In the genomic region with DNA sequence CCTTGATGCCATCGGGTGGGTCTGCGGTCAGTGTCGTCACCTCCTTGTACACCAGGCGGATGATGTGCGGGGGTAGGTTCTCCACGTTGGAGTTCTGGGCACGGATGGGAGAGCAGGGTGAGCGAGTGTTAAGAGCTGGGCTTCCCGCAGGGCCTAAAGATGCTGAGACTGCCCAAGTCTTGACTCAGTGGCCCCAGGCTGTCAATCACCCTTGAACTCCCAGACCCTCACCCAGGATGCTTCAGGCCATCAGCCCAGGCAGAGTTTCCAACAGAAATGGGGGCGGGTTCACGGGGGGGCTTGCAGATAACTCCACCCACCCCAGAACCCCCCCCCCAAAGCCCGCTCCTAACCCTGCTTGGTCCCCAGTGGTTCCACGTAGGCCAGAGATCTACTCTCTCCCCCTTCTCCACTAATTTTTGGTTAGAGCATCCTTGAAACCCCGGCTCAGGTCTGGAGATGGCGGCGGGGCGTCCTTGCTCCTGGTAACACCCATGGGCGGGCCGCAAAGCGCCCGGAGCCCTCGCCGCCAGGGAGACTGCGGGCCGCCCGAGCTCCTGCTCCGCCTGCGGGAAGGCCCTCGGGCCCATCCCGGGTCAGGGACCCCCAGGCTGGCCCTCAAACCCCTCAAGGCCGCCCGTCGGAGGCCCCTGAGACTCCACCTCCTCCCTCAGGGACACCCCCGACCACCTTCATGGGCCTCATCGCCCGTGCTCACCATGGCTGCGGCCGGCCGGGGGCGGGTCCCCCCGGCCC, we compare ENCODE assay signal across 8 cellular contexts. TPM values are rescaled to one million over a fixed set of nuclear protein-coding genes. Genes with fewer than 3 reads are reported as not detected.
DNase-seq lines count a peak whose midpoint lies in the region; ATAC-seq and TF ChIP-seq lines count a peak whose summit lies in the region.

No MANE protein-coding gene starts in this region.

- H3K4me3 ChIP-seq in mucosa of rectum (ENCODE audit: low read length in 2 of 2) = peak overlapping the region; percentile 60 to 86
- H3K4me3 ChIP-seq in uterus = peak overlapping the region; percentile 90 to 93

- no peaks in the 10 kb centered on the region for H3K27me3 ChIP-seq in mucosa of rectum (ENCODE audit: control insufficient read depth in 2 of 2, insufficient read depth in 2 of 2, low read length in 2 of 2)
- H3K27me3 ChIP-seq in uterus = no peaks in the 10 kb centered on the region

- peaks cover 6% of the 10 kb centered on the region for H3K27me3 Mint-ChIP-seq in T-helper 1 cell treated with Interleukin-12 subunit alpha and Interleukin-12 subunit beta and Interleukin-4 antibody, amounts not matched to agents 30 μg/mL and 1 μg/mL, for 36 hours (ENCODE audit: low read depth)
- no peaks in the 10 kb centered on the region for H3K27me3 Mint-ChIP-seq in effector memory CD8-positive, alpha-beta T cell

- H3K9ac ChIP-seq in mucosa of rectum (ENCODE audit: low read depth in 1 of 2, low read length in 2 of 2) = peak overlapping the region; percentile 75 to 81

- DNase-seq in NCI-H146 (lab: John Stamatoyannopoulos, UW) (peak; percentile 56), NCI-H146 treated with DMSO at 0.1 percent for 48 hours (lab: John Stamatoyannopoulos, UW; ENCODE audit: unreplicated experiment) (no peak), uterus (peak in 1 of 2 donors; percentile 40), ureter (ENCODE audit: low spot score) (no peak)
- peak in 1 of 3 experiments; percentile 24 for DNase-seq in effector memory CD8-positive, alpha-beta T cell

- TF ChIP-seq POLR2A in uterus (IDR thresholded peaks at IDR 0.05) = no peak

- peaks cover 34% of the 10 kb centered on the region for H3K36me3 Mint-ChIP-seq in T-helper 1 cell treated with Interleukin-12 subunit alpha and Interleukin-12 subunit beta and Interleukin-4 antibody, amounts not matched to agents 30 μg/mL and 1 μg/mL, for 36 hours (ENCODE audit: low read depth)
- H3K36me3 Mint-ChIP-seq in effector memory CD8-positive, alpha-beta T cell (ENCODE audit: insufficient read depth) = peaks cover 63% of the 10 kb centered on the region

- H3K4me1 ChIP-seq in mucosa of rectum (ENCODE audit: control insufficient read depth in 2 of 2, insufficient read depth in 2 of 2, low read length in 2 of 2) (peaks cover 13 to 14% of the 10 kb centered on the region in 2 donors), uterus (peaks cover 0 to 7% of the 10 kb centered on the region in 2 donors)

- intact Hi-C loops in uterus (cut with DNase I; ENCODE audit: low total_unique reads) = no loop called here

- ATAC-seq in HG02852 (IDR thresholded peaks at IDR 0.05; ENCODE audit: unreplicated experiment) = peak; percentile 16
- no peak for ATAC-seq in effector memory CD8-positive, alpha-beta T cell (replicated peaks)

- TF ChIP-seq CTCF in uterus (IDR thresholded peaks at IDR 0.05) = no peak

- no peaks in the 10 kb centered on the region for H3K9me3 ChIP-seq in mucosa of rectum (ENCODE audit: control insufficient read depth in 2 of 2, low read length in 2 of 2)
- H3K9me3 ChIP-seq in uterus = no peaks in the 10 kb centered on the region

- peaks cover 12% of the 10 kb centered on the region for H3K9me3 Mint-ChIP-seq in T-helper 1 cell treated with Interleukin-12 subunit alpha and Interleukin-12 subunit beta and Interleukin-4 antibody, amounts not matched to agents 30 μg/mL and 1 μg/mL, for 36 hours
- peaks cover 0 to 2% of the 10 kb centered on the region in 2 donors for H3K9me3 Mint-ChIP-seq in effector memory CD8-positive, alpha-beta T cell

- H3K4me3 Mint-ChIP-seq in T-helper 1 cell treated with Interleukin-12 subunit alpha and Interleukin-12 subunit beta and Interleukin-4 antibody, amounts not matched to agents 30 μg/mL and 1 μg/mL, for 36 hours = peak overlapping the region; percentile 90
- H3K4me3 Mint-ChIP-seq in effector memory CD8-positive, alpha-beta T cell = peak overlapping the region; percentile 85 to 91

- peaks cover 3 to 22% of the 10 kb centered on the region in 2 donors for H3K36me3 ChIP-seq in mucosa of rectum (ENCODE audit: control insufficient read depth in 2 of 2, insufficient read depth in 2 of 2, low read length in 2 of 2)
- no peaks in the 10 kb centered on the region for H3K36me3 ChIP-seq in uterus

- H3K4me1 Mint-ChIP-seq in T-helper 1 cell treated with Interleukin-12 subunit alpha and Interleukin-12 subunit beta and Interleukin-4 antibody, amounts not matched to agents 30 μg/mL and 1 μg/mL, for 36 hours (ENCODE audit: low read depth) = peaks cover 33% of the 10 kb centered on the region
- peaks cover 20 to 25% of the 10 kb centered on the region in 2 donors for H3K4me1 Mint-ChIP-seq in effector memory CD8-positive, alpha-beta T cell (ENCODE audit: low read depth in 2 of 2)

- peak overlapping the region; percentile 98 for H3K27ac ChIP-seq in mucosa of rectum (ENCODE audit: low read depth in 2 of 2, low read length in 2 of 2)
- peak overlapping the region; percentile 95 to 98 for H3K27ac ChIP-seq in uterus

- peak overlapping the region; percentile 84 for H3K27ac Mint-ChIP-seq in T-helper 1 cell treated with Interleukin-12 subunit alpha and Interleukin-12 subunit beta and Interleukin-4 antibody, amounts not matched to agents 30 μg/mL and 1 μg/mL, for 36 hours
- peak overlapping the region; percentile 98 to 100 for H3K27ac Mint-ChIP-seq in effector memory CD8-positive, alpha-beta T cell

RNA-seq across cellular contexts. Expression of gene UBE2S, which starts 0.5 kb away (rescaled TPM):
- total RNA-seq in uterus (100 to 1,000 TPM in 1 of 4 donors, 10 to 100 TPM in 2, 1 to 10 TPM in 1; 3.2 to 141 (median 21.5) TPM), ureter (31.9 TPM)

RNA-seq across cellular contexts. Expression of gene RPL28, which starts 21.3 kb away (rescaled TPM):
- total RNA-seq in uterus = 1,000 to 10,000 TPM in 1 of 4 donors, 100 to 1,000 TPM in 2, 10 to 100 TPM in 1; 20.7 to 1,084 (median 431) TPM
- 2,509 TPM for total RNA-seq in ureter

RNA-seq across cellular contexts. Expression of gene TMEM238, which starts 23.0 kb away (rescaled TPM):
- total RNA-seq in uterus = 1 to 10 TPM in 1 of 4 donors, under 1 TPM in 1, not detected in 2; 0.83 to 2.3 TPM
- total RNA-seq in ureter = 20.8 TPM

RNA-seq across cellular contexts. Expression of gene TMEM190, which starts 30.4 kb away (rescaled TPM):
- total RNA-seq in uterus (1 to 10 TPM in 1 of 4 donors, not detected in 3; 1.1 TPM), ureter (not detected)

RNA-seq across cellular contexts. Expression of gene SHISA7, which starts 36.1 kb away (rescaled TPM):
- not detected for total RNA-seq in uterus
- not detected for total RNA-seq in ureter
